In genomic region chr17:32828822-32829221, GRCh38 we compare ENCODE assay signal across 9 cellular contexts. TPM values are rescaled to one million over a fixed set of nuclear protein-coding genes. Genes with fewer than 3 reads are reported as not detected.
DNase-seq lines count a peak whose midpoint lies in the region; ATAC-seq and TF ChIP-seq lines count a peak whose summit lies in the region.
"Had no signal": no experiment of that assay in that cellular context is flagged by ENCODE, and none has a peak within 500 bp of the region (broad histone marks: within the 10 kb centered on the region; RNA-seq: fewer than 3 reads in every experiment).

No MANE protein-coding gene starts in this region.

- no peaks in the 10 kb centered on the region for H3K36me3 ChIP-seq in transverse colon

- H3K4me1 Mint-ChIP-seq in osteocyte (ENCODE audit: unreplicated experiment): peaks cover 13% of the 10 kb centered on the region
- H3K4me1 Mint-ChIP-seq in activated naive CD8-positive, alpha-beta T cell treated with anti-CD3 and anti-CD28 coated beads, Interleukin-2, amount 50 U/mL, for 24 hours: peaks cover 8% of the 10 kb centered on the region

- no peak for TF ChIP-seq POLR2A in transverse colon (IDR thresholded peaks at IDR 0.05)

- H3K4me3 Mint-ChIP-seq in osteocyte (ENCODE audit: unreplicated experiment): no peak overlapping the region
- H3K4me3 Mint-ChIP-seq in activated naive CD8-positive, alpha-beta T cell treated with anti-CD3 and anti-CD28 coated beads, Interleukin-2, amount 50 U/mL, for 24 hours: no peak overlapping the region
- H3K4me3 Mint-ChIP-seq: activated naive CD4-positive, alpha-beta T cell treated with anti-CD3 and anti-CD28 coated beads, Interleukin-2, amount 50 U/mL, for 24 hours had no signal

- H3K4me3 ChIP-seq in transverse colon: peak overlapping the region in 3 of 4 donors; percentile 3 to 27 (median 8)

- TF ChIP-seq EP300 in transverse colon (IDR thresholded peaks at IDR 0.05; ENCODE audit: low read depth): no peak

- H3K27me3 ChIP-seq in transverse colon: no peaks in the 10 kb centered on the region

- peak overlapping the region; percentile 87 to 88 (median 88) for H3K27ac ChIP-seq in transverse colon

- H3K9me3 Mint-ChIP-seq in osteocyte (ENCODE audit: unreplicated experiment): no peaks in the 10 kb centered on the region
- no peaks in the 10 kb centered on the region for H3K9me3 Mint-ChIP-seq in activated naive CD8-positive, alpha-beta T cell treated with anti-CD3 and anti-CD28 coated beads, Interleukin-2, amount 50 U/mL, for 24 hours
- H3K9me3 Mint-ChIP-seq: activated naive CD4-positive, alpha-beta T cell treated with anti-CD3 and anti-CD28 coated beads, Interleukin-2, amount 50 U/mL, for 24 hours had no signal

- TF ChIP-seq CTCF in transverse colon (IDR thresholded peaks at IDR 0.05) (no peak), osteocyte (IDR thresholded peaks at IDR 0.05) (no peak)

- no peaks in the 10 kb centered on the region for H3K36me3 Mint-ChIP-seq in osteocyte (ENCODE audit: unreplicated experiment)
- H3K36me3 Mint-ChIP-seq in activated naive CD8-positive, alpha-beta T cell treated with anti-CD3 and anti-CD28 coated beads, Interleukin-2, amount 50 U/mL, for 24 hours (ENCODE audit: low read depth): no peaks in the 10 kb centered on the region
- H3K36me3 Mint-ChIP-seq: activated naive CD4-positive, alpha-beta T cell treated with anti-CD3 and anti-CD28 coated beads, Interleukin-2, amount 50 U/mL, for 24 hours had no signal

- H3K9me3 ChIP-seq in transverse colon: no peaks in the 10 kb centered on the region

- in situ Hi-C loops in transverse colon (cut with MboI; ENCODE audit: low pct_ligation_motif_present in 1 of 4, low pct_unique_long_range_greater_than_20kb in 1 of 4, low sequenced_read_pairs in 3 of 4): no loop called here

- intact Hi-C loops in transverse colon (cut with DNase I; ENCODE audit: low total_unique reads): no loop called here

- peak; percentile 10 for ATAC-seq in HG03280 (IDR thresholded peaks at IDR 0.05; ENCODE audit: unreplicated experiment)
- ATAC-seq in activated naive CD8-positive, alpha-beta T cell treated with anti-CD3 and anti-CD28 coated beads, Interleukin-2, amount 50 U/mL, for 24 hours: no peak

- DNase-seq in NCI-H748 (lab: John Stamatoyannopoulos, UW; ENCODE audit: unreplicated experiment) (peak; percentile 35), NCI-H748 treated with DMSO at 0.1 percent for 48 hours (lab: John Stamatoyannopoulos, UW) (no peak), fibroblast of gingiva (ENCODE audit: low read depth) (peak; percentile 21), transverse colon (no peak), osteocyte (ENCODE audit: extremely low spot score, unreplicated experiment) (no peak)
- no peak for DNase-seq in activated CD4-positive, alpha-beta T cell treated with anti-CD3 and anti-CD28 coated beads for 1 hour
- no peak for DNase-seq in activated naive CD8-positive, alpha-beta T cell treated with anti-CD3 and anti-CD28 coated beads, Interleukin-2, amount 50 U/mL, for 24 hours

- 28 to 54% methylated on average over 2 of the region's 2 CpGs for WGBS in transverse colon (ENCODE audit: low coverage in 1 of 2), 2 donors

- H3K27me3 Mint-ChIP-seq in osteocyte (ENCODE audit: unreplicated experiment): no peaks in the 10 kb centered on the region
- peaks cover 6% of the 10 kb centered on the region for H3K27me3 Mint-ChIP-seq in activated naive CD8-positive, alpha-beta T cell treated with anti-CD3 and anti-CD28 coated beads, Interleukin-2, amount 50 U/mL, for 24 hours

- H3K4me1 ChIP-seq in transverse colon: peaks cover 13 to 74% (median 52%) of the 10 kb centered on the region in 4 donors

- no peak overlapping the region for H3K27ac Mint-ChIP-seq in osteocyte (ENCODE audit: unreplicated experiment)
- no peak overlapping the region for H3K27ac Mint-ChIP-seq in activated naive CD8-positive, alpha-beta T cell treated with anti-CD3 and anti-CD28 coated beads, Interleukin-2, amount 50 U/mL, for 24 hours
- H3K27ac Mint-ChIP-seq: activated naive CD4-positive, alpha-beta T cell treated with anti-CD3 and anti-CD28 coated beads, Interleukin-2, amount 50 U/mL, for 24 hours had no signal

RNA-seq across cellular contexts. Expression of gene MYO1D, which starts 48.1 kb away (rescaled TPM):
- 100 to 1,000 TPM; 247 to 569 (median 444) TPM for total RNA-seq in transverse colon
- 15.4 and 19.1 TPM in 2 replicates for total RNA-seq in osteocyte

Comparison
In these comparisons a context has a peak if more than half of its experiments do, and no peak if none do; other contexts are left out.
1. DNase-seq: peak in NCI-H748 (single experiment) and fibroblast of gingiva (single experiment); none in NCI-H748 treated with DMSO at 0.1 percent for 48 hours (single experiment), transverse colon (single experiment), activated CD4-positive, alpha-beta T cell treated with anti-CD3 and anti-CD28 coated beads for 1 hour (single experiment), osteocyte (single experiment) and activated naive CD8-positive, alpha-beta T cell treated with anti-CD3 and anti-CD28 coated beads, Interleukin-2, amount 50 U/mL, for 24 hours (single experiment).
2. RNA of gene MYO1D, which starts 48.1 kb away (total RNA-seq): 247 to 569 TPM in transverse colon; 15.4 to 19.1 TPM in osteocyte; every median in the first group is over 10 times any median in the second.